ENCODE assay signal across 8 cellular contexts in the genomic region with DNA sequence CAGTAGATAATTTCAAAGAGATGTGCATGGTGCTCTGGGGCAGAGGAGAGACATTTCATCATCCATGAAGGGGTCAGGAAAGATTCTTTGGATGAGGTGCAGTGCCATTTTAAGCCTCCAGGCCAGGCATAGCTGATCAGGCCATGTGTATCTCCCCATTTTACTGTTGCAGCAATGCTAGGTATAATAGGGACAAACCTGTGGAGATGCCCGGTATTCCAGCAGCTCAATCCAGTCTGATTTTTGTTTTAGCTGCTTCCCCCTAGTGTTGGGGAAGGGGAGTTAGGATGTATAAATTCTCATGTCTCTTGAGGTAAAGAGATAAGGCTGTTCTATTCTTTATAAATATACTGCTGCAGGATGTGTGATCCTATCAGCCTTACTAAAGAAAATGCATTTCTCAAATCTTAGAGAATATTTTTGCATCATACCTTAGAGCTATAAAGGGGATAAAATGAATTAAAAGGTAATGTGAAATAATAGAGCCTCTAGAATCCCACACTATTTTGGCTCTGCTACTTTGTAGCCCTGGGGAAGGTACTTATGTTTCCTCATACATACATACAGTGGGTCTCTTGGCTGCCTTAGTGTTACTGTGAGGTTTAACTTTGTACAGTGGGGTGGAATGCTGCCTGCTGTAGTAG. TPM values are rescaled to one million over a fixed set of nuclear protein-coding genes. Genes with fewer than 3 reads are reported as not detected.
DNase-seq lines count a peak whose midpoint lies in the region; ATAC-seq and TF ChIP-seq lines count a peak whose summit lies in the region.

No MANE protein-coding gene starts in this region.

- POLR2A ChIA-PET in T-cell (lab: Charles Lee) = interaction anchor here in 1 of 2 donors (0.6 to 1.2 kb wide), 3 partner anchors 9 to 866 kb away, joined by 3 to 5 read pairs (median 3); no protein-coding TSS in a partner anchor

- H3K36me3 Mint-ChIP-seq in T-cell = peaks cover 57% of the 10 kb centered on the region

- CTCF ChIA-PET in T-cell (lab: Charles Lee) = interaction anchor here (0.7 to 3.1 kb wide), 13 partner anchors 8 to 852 kb away, joined by 3 to 14 read pairs (median 4); no protein-coding TSS in a partner anchor

- H3K27me3 ChIP-seq in heart right ventricle (no peaks in the 10 kb centered on the region), right cardiac atrium (ENCODE audit: control insufficient read depth, insufficient read depth) (no peaks in the 10 kb centered on the region), transverse colon (no peaks in the 10 kb centered on the region)

- DNase-seq in heart right ventricle (no peak), right cardiac atrium (no peak), T-cell (no peak), glomerular visceral epithelial cell (ENCODE audit: extremely low spot score) (peak; percentile 68), transverse colon (no peak)
- no peak for DNase-seq in activated CD4-positive, CD25-positive, alpha-beta regulatory T cell treated with anti-CD3 and anti-CD28 coated beads, Interleukin-2, amount 50 U/mL, for 72 hours

- H3K9me3 ChIP-seq in heart right ventricle = no peaks in the 10 kb centered on the region
- no peaks in the 10 kb centered on the region for H3K9me3 ChIP-seq in right cardiac atrium (ENCODE audit: control insufficient read depth, low read length)
- H3K9me3 ChIP-seq in transverse colon = no peaks in the 10 kb centered on the region

- H3K27ac ChIP-seq in heart right ventricle = no peak overlapping the region
- H3K27ac ChIP-seq in right cardiac atrium (ENCODE audit: low read length) = no peak overlapping the region
- no peak overlapping the region for H3K27ac ChIP-seq in transverse colon

- ATAC-seq in heart right ventricle (no peak), right cardiac atrium (no peak), T-cell (replicated peaks in 1 of 4) (no peak), HG02870 (IDR thresholded peaks at IDR 0.05; ENCODE audit: unreplicated experiment) (no peak), HG02610 (IDR thresholded peaks at IDR 0.05; ENCODE audit: unreplicated experiment) (no peak)

- intact Hi-C loops in heart right ventricle (cut with DNase I) (loop anchor here in 8 of 10 donors (5.0 to 10.0 kb wide), 8 partner anchors 84 to 856 kb away; a partner anchor contains a TSS), right cardiac atrium (cut with DNase I) (loop anchor here in 2 of 4 donors (10.0 kb wide), 2 partner anchors 114 to 854 kb away; a partner anchor contains a TSS), transverse colon (cut with DNase I; ENCODE audit: low total_unique reads) (no loop called here)

- H3K4me3 Mint-ChIP-seq in T-cell = peak overlapping the region; percentile 55 to 93 (median 68)

- peak in 8 of 9 donors; percentile 20 to 63 (median 44) for TF ChIP-seq CTCF in heart right ventricle (IDR thresholded peaks at IDR 0.05)
- TF ChIP-seq CTCF in transverse colon (IDR thresholded peaks at IDR 0.05) = peak; percentile 34 to 53 (median 46)

- WGBS in heart right ventricle, 2 donors = 6 to 9% methylated on average over 1 of the region's 1 CpG
- 7% methylated on average over 1 of the region's 1 CpG for WGBS in right cardiac atrium
- WGBS in transverse colon (ENCODE audit: low coverage in 1 of 2), 2 donors = 0 to 18% methylated on average over 1 of the region's 1 CpG

- no peak for TF ChIP-seq POLR2A in transverse colon (IDR thresholded peaks at IDR 0.05)

- H3K4me1 ChIP-seq in heart right ventricle (peaks cover 10 to 67% (median 61%) of the 10 kb centered on the region in 9 donors), right cardiac atrium (ENCODE audit: control insufficient read depth, insufficient read depth, low read length) (peaks cover 6% of the 10 kb centered on the region), transverse colon (peaks cover 15 to 64% (median 39%) of the 10 kb centered on the region in 4 donors)

- H3K27ac Mint-ChIP-seq in T-cell = peak overlapping the region; percentile 27 to 49

- H3K9me3 Mint-ChIP-seq in T-cell = no peaks in the 10 kb centered on the region

- in situ Hi-C loops in transverse colon (cut with MboI; ENCODE audit: low pct_ligation_motif_present in 1 of 4, low pct_unique_long_range_greater_than_20kb in 1 of 4, low sequenced_read_pairs in 3 of 4) = loop anchor here in 2 of 4 donors (10.0 to 25.0 kb wide), 3 partner anchors 114 to 891 kb away; no protein-coding TSS in a partner anchor

- peaks cover 0 to 89% (median 55%) of the 10 kb centered on the region in 9 donors for H3K36me3 ChIP-seq in heart right ventricle
- H3K36me3 ChIP-seq in transverse colon = peaks cover 0 to 48% (median 21%) of the 10 kb centered on the region in 4 donors

- no peak for TF ChIP-seq EP300 in transverse colon (IDR thresholded peaks at IDR 0.05; ENCODE audit: low read depth)

- H3K4me3 ChIP-seq in heart right ventricle (no peak overlapping the region), right cardiac atrium (ENCODE audit: low read length) (no peak overlapping the region), transverse colon (no peak overlapping the region)

- peaks cover 78 to 82% (median 79%) of the 10 kb centered on the region in 3 donors for H3K4me1 Mint-ChIP-seq in T-cell

- H3K27me3 Mint-ChIP-seq in T-cell = no peaks in the 10 kb centered on the region

RNA-seq across cellular contexts. Expression of a gene that starts 5.2 kb away (rescaled TPM):
- total RNA-seq in heart right ventricle (100 to 1,000 TPM; 125 to 182 (median 153) TPM), right cardiac atrium (100 to 1,000 TPM; 107 to 145 (median 125) TPM), T-cell (100 to 1,000 TPM; 179 to 204 (median 192) TPM), transverse colon (10 to 100 TPM; 46.8 to 84.9 (median 78.8) TPM)
- polyA plus RNA-seq in heart right ventricle (10 to 100 TPM; 27.9 to 83.5 TPM), right cardiac atrium (40.2 TPM)
